2 cellular contexts compared by ENCODE assay signal in genomic region chr17:4785311-4786110, GRCh38.
TF ChIP-seq lines count a peak whose summit lies in the region.

No MANE protein-coding gene starts in this region.

TF ChIP-seq in IMR-90, 13 proteins besides CTCF, POLR2A, EP300 and RAD21:
- TF ChIP-seq MAZ (IDR thresholded peaks at IDR 0.05; ENCODE audit: borderline replicate concordance, low read depth, low read length) = no peak
- TF ChIP-seq, protein P1, sequence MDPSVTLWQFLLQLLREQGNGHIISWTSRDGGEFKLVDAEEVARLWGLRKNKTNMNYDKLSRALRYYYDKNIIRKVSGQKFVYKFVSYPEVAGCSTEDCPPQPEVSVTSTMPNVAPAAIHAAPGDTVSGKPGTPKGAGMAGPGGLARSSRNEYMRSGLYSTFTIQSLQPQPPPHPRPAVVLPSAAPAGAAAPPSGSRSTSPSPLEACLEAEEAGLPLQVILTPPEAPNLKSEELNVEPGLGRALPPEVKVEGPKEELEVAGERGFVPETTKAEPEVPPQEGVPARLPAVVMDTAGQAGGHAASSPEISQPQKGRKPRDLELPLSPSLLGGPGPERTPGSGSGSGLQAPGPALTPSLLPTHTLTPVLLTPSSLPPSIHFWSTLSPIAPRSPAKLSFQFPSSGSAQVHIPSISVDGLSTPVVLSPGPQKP (IDR thresholded peaks at IDR 0.05; ENCODE audit: borderline replicate concordance, low read depth, low read length) = no peak
- no peak for TF ChIP-seq SMC3 (IDR thresholded peaks at IDR 0.05; ENCODE audit: low read depth, low read length)
- TF ChIP-seq CHD1 (IDR thresholded peaks at IDR 0.05; ENCODE audit: low read depth, low read length) = no peak
- no peak for TF ChIP-seq FOS (IDR thresholded peaks at IDR 0.05; ENCODE audit: low read depth, low read length)

TF ChIP-seq in endothelial cell of umbilical vein, 7 proteins besides CTCF, POLR2A, EP300 and RAD21:
- TF ChIP-seq EZH2 (IDR thresholded peaks at IDR 0.05; ENCODE audit: borderline replicate concordance, low read depth, low read length, severe bottlenecking) (peak; percentile 88), POLR2AphosphoS5 (IDR thresholded peaks at IDR 0.05; ENCODE audit: insufficient read depth, low read depth, low read length) (no peak), MYC (IDR thresholded peaks at IDR 0.05; ENCODE audit: low read depth, low read length) (no peak)
